20 cellular contexts compared by ENCODE assay signal in the genomic region with DNA sequence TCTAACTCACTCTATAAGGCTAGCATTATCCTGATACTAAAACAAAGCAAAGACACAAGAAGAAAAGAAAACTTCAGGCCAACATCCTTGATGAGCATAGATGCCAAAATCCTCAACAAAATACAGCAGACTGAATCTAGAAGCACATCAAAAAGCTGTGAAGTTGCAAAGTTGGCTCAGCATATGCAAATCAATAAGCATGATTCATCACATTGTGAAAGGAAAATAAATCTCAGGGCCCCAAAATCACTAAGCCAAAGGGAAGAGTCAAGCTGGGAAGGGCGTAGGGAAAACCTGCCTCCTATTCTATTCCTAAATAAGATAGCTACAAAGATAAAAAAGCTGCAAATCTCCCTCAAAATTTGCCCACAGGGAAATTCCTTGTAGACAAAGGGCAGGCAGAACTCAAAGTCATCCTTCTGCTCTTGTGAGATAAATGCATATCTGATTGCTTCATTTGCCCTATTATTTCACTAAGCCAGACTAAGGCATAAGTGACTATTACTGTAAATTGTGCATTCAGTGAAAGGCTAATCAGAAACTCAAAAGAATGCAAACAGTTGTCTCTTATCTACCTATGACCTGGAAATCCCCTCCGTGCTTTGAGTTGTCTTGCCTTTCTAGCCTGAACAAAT.
"Had no signal": no experiment of that assay in that cellular context is flagged by ENCODE, and none has a peak within 500 bp of the region (broad histone marks: within the 10 kb centered on the region; RNA-seq: fewer than 3 reads in every experiment).

No MANE protein-coding gene starts in this region.

- H3K27me3 Mint-ChIP-seq: activated T-helper 17 cell treated with anti-CD3 and anti-CD28 coated beads, Interleukin-2, amount 50 U/mL, for 72 hours; natural killer cell treated with Interleukin-12 subunit alpha and Interleukin-12 subunit beta and Interleukin-15 and Interleukin-18, amount 100 ng/mL, for 72 hours had no signal

- DNase-seq: activated CD4-positive, alpha-beta T cell treated with anti-CD3 and anti-CD28 coated beads, Interleukin-2, amount 50 U/mL, for 4 hours; activated naive CD4-positive, alpha-beta T cell treated with Interleukin-2 at 50 U/mL for 16 hours; activated naive CD8-positive, alpha-beta T cell treated with anti-CD3 and anti-CD28 coated beads, Interleukin-2, amount 10 ng/mL, durations not matched to agents 7 days and 5 days; activated T-cell treated with anti-CD3 and anti-CD28 coated beads for 4 hours; amygdala; caudate nucleus; dorsolateral prefrontal cortex; glutamatergic neuron; hypothalamus; lower lobe of right lung; pancreas; right lobe of liver; stimulated activated CD4-positive, alpha-beta T cell treated with anti-CD3 and anti-CD28 coated beads, Interleukin-4, amount 100 ng/mL, for 1 hour; stomach; trophoblast cell had no signal

- ATAC-seq: activated T-helper 17 cell treated with anti-CD3 and anti-CD28 coated beads, Interleukin-2, amount 50 U/mL, for 72 hours; lower lobe of right lung; natural killer cell treated with Interleukin-12 subunit alpha and Interleukin-12 subunit beta and Interleukin-15 and Interleukin-18, amount 100 ng/mL, for 72 hours; pancreas had no signal

- H3K4me3 Mint-ChIP-seq: activated naive CD8-positive, alpha-beta T cell treated with anti-CD3 and anti-CD28 coated beads, Interleukin-2, amount 10 ng/mL, durations not matched to agents 7 days and 5 days; activated T-helper 17 cell treated with anti-CD3 and anti-CD28 coated beads, Interleukin-2, amount 50 U/mL, for 72 hours; natural killer cell treated with Interleukin-12 subunit alpha and Interleukin-12 subunit beta and Interleukin-15 and Interleukin-18, amount 100 ng/mL, for 72 hours; T-helper 1 cell treated with Interleukin-12 subunit alpha and Interleukin-12 subunit beta and Interleukin-4 antibody, amounts not matched to agents 30 μg/mL and 1 μg/mL, for 36 hours had no signal

- H3K4me1 Mint-ChIP-seq: activated naive CD8-positive, alpha-beta T cell treated with anti-CD3 and anti-CD28 coated beads, Interleukin-2, amount 10 ng/mL, durations not matched to agents 7 days and 5 days; activated T-helper 17 cell treated with anti-CD3 and anti-CD28 coated beads, Interleukin-2, amount 50 U/mL, for 72 hours had no signal

- H3K4me3 ChIP-seq: dorsolateral prefrontal cortex, lower lobe of right lung, pancreas, right lobe of liver, smooth muscle cell, stomach, vagina had no signal

- H3K27ac Mint-ChIP-seq: activated naive CD8-positive, alpha-beta T cell treated with anti-CD3 and anti-CD28 coated beads, Interleukin-2, amount 10 ng/mL, durations not matched to agents 7 days and 5 days; activated T-helper 17 cell treated with anti-CD3 and anti-CD28 coated beads, Interleukin-2, amount 50 U/mL, for 72 hours; natural killer cell treated with Interleukin-12 subunit alpha and Interleukin-12 subunit beta and Interleukin-15 and Interleukin-18, amount 100 ng/mL, for 72 hours; T-helper 1 cell treated with Interleukin-12 subunit alpha and Interleukin-12 subunit beta and Interleukin-4 antibody, amounts not matched to agents 30 μg/mL and 1 μg/mL, for 36 hours had no signal
